ENCODE assay signal across 1 cellular context in the genomic region with DNA sequence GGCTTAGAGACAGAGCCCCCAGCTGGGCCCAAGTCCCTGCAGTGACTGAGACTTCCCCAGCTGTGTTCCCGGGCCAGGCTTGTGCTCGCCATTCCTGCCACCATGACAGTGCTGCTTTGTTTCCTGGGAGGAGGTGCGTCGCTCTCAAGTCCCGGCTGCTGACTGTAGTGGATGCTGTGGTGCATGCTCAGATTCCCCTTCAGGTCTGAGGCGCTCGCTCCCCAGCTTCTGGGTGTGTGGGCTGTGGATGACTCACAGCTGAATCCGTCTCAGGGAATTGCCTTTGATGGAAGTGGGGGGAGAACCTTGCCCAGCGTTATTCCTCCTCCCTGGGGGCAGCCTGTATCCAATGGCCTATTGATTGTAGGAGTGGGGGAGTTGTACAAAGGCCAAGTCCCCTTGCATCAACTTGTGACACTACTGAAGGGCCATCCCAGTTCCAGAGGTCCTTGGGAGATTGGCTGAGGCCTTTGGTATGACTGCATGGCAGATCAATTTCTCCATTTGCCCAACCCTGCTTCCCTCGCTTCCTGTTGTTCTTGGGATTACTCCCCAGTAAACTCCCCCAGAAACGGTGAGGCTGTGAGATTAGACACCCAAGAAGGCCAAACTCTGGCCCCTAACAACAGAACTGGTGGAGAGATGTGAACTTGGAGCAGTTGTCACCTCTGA.
TF ChIP-seq lines count a peak whose summit lies in the region.

No MANE protein-coding gene starts in this region.

TF ChIP-seq in HepG2, 621 proteins besides CTCF, POLR2A, EP300 and RAD21:
- TF ChIP-seq ZNF749 (CRISPR knock-in tag; IDR thresholded peaks at IDR 0.05; ENCODE audit: borderline replicate concordance): no peak
- TF ChIP-seq STAT5B (CRISPR knock-in tag; IDR thresholded peaks at IDR 0.05): no peak
- TF ChIP-seq XRCC5 (optimal IDR thresholded peaks at IDR 0.05; ENCODE audit: low read length): peak; percentile 22
- no peak for TF ChIP-seq ZNF839 (CRISPR knock-in tag; IDR thresholded peaks at IDR 0.05; ENCODE audit: borderline replicate concordance)
